ENCODE assay signal across 1 cellular context in genomic region chr3:62367735-62368704, GRCh38.
TF ChIP-seq lines count a peak whose summit lies in the region.

No MANE protein-coding gene starts in this region.

TF ChIP-seq in WTC11, 78 proteins besides CTCF, POLR2A, EP300 and RAD21:
- TF ChIP-seq AFF4 (CRISPR knock-in tag; IDR thresholded peaks at IDR 0.05; ENCODE audit: borderline replicate concordance) (no peak), TEAD1 (CRISPR knock-in tag; IDR thresholded peaks at IDR 0.05) (0 out of 2 replicates have a peak, but pooled peaks have one; percentile 7), GTF2I (CRISPR knock-in tag; conservative IDR thresholded peaks at IDR 0.05) (peak; percentile 83)
